In the genomic region with DNA sequence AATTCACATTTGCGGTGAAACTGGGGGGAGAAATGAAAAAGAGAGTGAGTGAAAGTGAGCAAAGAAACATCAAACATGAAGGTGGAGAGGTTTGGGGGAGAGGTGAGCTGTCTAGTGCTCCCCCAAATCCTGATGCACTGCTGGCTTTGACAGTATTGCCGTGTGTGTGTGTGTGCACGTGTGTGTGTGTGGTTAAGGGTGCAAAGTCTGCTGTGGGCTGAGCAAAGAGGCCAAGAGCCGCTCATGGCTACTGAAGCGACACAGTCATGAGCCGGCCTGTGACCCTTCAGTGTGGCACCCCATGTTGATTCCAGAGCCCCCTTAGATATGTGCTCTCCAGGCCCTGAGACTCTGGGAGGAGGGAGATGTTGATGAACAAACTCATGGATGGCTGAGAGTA, we compare ENCODE assay signal across 2 cellular contexts.
TF ChIP-seq lines count a peak whose summit lies in the region.

No MANE protein-coding gene starts in this region.

TF ChIP-seq in HEK293, 187 proteins besides CTCF, POLR2A, EP300 and RAD21 (continued from another document):
- TF ChIP-seq, protein P1, sequence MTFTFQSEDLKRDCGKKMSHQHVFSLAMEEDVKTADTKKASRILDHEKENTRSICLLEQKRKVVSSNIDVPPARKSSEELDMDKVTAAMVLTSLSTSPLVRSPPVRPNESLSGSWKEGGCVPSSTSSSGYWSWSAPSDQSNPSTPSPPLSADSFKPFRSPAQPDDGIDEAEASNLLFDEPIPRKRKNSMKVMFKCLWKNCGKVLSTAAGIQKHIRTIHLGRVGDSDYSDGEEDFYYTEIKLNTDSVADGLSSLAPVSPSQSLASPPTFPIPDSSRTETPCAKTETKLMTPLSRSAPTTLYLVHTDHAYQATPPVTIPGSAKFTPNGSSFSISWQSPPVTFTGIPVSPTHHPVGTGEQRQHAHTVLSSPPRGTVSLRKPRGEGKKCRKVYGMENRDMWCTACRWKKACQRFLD (tag by site-specific recombination; IDR thresholded peaks at IDR 0.05) = no peak
- TF ChIP-seq ZNF677 (tag by site-specific recombination; IDR thresholded peaks at IDR 0.05) = no peak

TF ChIP-seq in HepG2, 621 proteins besides CTCF, POLR2A, EP300 and RAD21 (continued from another document and continues in another):
- TF ChIP-seq, protein P2, sequence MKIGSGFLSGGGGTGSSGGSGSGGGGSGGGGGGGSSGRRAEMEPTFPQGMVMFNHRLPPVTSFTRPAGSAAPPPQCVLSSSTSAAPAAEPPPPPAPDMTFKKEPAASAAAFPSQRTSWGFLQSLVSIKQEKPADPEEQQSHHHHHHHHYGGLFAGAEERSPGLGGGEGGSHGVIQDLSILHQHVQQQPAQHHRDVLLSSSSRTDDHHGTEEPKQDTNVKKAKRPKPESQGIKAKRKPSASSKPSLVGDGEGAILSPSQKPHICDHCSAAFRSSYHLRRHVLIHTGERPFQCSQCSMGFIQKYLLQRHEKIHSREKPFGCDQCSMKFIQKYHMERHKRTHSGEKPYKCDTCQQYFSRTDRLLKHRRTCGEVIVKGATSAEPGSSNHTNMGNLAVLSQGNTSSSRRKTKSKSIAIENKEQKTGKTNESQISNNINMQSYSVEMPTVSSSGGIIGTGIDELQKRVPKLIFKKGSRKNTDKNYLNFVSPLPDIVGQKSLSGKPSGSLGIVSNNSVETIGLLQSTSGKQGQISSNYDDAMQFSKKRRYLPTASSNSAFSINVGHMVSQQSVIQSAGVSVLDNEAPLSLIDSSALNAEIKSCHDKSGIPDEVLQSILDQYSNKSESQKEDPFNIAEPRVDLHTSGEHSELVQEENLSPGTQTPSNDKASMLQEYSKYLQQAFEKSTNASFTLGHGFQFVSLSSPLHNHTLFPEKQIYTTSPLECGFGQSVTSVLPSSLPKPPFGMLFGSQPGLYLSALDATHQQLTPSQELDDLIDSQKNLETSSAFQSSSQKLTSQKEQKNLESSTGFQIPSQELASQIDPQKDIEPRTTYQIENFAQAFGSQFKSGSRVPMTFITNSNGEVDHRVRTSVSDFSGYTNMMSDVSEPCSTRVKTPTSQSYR (CRISPR knock-in tag; IDR thresholded peaks at IDR 0.05; ENCODE audit: borderline replicate concordance) = no peak
- TF ChIP-seq POGZ (CRISPR knock-in tag; IDR thresholded peaks at IDR 0.05) (no peak), HCFC1 (IDR thresholded peaks at IDR 0.05; ENCODE audit: low read depth, low read length) (no peak), POLR2G (IDR thresholded peaks at IDR 0.05; ENCODE audit: low read depth, low read length) (no peak), NFYC (CRISPR knock-in tag; IDR thresholded peaks at IDR 0.05) (no peak), FIP1L1 (IDR thresholded peaks at IDR 0.05; ENCODE audit: borderline replicate concordance, insufficient read depth, low read depth, low read length) (no peak), BCL6 (CRISPR knock-in tag; IDR thresholded peaks at IDR 0.05) (no peak), ZNF619 (CRISPR knock-in tag; IDR thresholded peaks at IDR 0.05) (no peak), AKAP8 (CRISPR knock-in tag; IDR thresholded peaks at IDR 0.05) (no peak), HOXD1 (CRISPR knock-in tag; IDR thresholded peaks at IDR 0.05) (no peak), GATAD2A (CRISPR knock-in tag; IDR thresholded peaks at IDR 0.05) (no peak), NFIB (CRISPR knock-in tag; IDR thresholded peaks at IDR 0.05; ENCODE audit: borderline replicate concordance) (no peak), PCBP1 (IDR thresholded peaks at IDR 0.05; ENCODE audit: borderline replicate concordance, low read depth, low read length) (no peak), ZNF10 (CRISPR knock-in tag; IDR thresholded peaks at IDR 0.05; ENCODE audit: borderline replicate concordance, low read depth) (no peak), HNF4A (CRISPR knock-in tag; IDR thresholded peaks at IDR 0.05) (peak; percentile 86), CREM (IDR thresholded peaks at IDR 0.05) (no peak), CREM (CRISPR knock-in tag; IDR thresholded peaks at IDR 0.05) (no peak), ZFP41 (CRISPR knock-in tag; IDR thresholded peaks at IDR 0.05; ENCODE audit: borderline replicate concordance) (no peak), SAP130 (CRISPR knock-in tag; IDR thresholded peaks at IDR 0.05; ENCODE audit: low read depth) (no peak), MBD4 (IDR thresholded peaks at IDR 0.05; ENCODE audit: borderline replicate concordance, low read length) (no peak), FOXC1 (CRISPR knock-in tag; IDR thresholded peaks at IDR 0.05; ENCODE audit: borderline replicate concordance) (no peak), SAFB2 (CRISPR knock-in tag; IDR thresholded peaks at IDR 0.05; ENCODE audit: borderline replicate concordance, low read depth) (no peak), ZNF3 (CRISPR knock-in tag; IDR thresholded peaks at IDR 0.05) (no peak), REL (CRISPR knock-in tag; conservative IDR thresholded peaks at IDR 0.05) (no peak), ZFP62 (CRISPR knock-in tag; IDR thresholded peaks at IDR 0.05) (no peak), REPIN1 (CRISPR knock-in tag; IDR thresholded peaks at IDR 0.05; ENCODE audit: borderline replicate concordance, low read depth) (no peak), ATRX (CRISPR knock-in tag; IDR thresholded peaks at IDR 0.05; ENCODE audit: borderline replicate concordance) (no peak), SMAD9 (CRISPR knock-in tag; IDR thresholded peaks at IDR 0.05) (no peak), CC2D1A (CRISPR knock-in tag; IDR thresholded peaks at IDR 0.05) (no peak)
- TF ChIP-seq, protein P3, sequence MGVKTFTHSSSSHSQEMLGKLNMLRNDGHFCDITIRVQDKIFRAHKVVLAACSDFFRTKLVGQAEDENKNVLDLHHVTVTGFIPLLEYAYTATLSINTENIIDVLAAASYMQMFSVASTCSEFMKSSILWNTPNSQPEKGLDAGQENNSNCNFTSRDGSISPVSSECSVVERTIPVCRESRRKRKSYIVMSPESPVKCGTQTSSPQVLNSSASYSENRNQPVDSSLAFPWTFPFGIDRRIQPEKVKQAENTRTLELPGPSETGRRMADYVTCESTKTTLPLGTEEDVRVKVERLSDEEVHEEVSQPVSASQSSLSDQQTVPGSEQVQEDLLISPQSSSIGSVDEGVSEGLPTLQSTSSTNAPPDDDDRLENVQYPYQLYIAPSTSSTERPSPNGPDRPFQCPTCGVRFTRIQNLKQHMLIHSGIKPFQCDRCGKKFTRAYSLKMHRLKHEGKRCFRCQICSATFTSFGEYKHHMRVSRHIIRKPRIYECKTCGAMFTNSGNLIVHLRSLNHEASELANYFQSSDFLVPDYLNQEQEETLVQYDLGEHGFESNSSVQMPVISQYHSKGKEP (CRISPR knock-in tag; IDR thresholded peaks at IDR 0.05) = no peak
- TF ChIP-seq, protein P4, sequence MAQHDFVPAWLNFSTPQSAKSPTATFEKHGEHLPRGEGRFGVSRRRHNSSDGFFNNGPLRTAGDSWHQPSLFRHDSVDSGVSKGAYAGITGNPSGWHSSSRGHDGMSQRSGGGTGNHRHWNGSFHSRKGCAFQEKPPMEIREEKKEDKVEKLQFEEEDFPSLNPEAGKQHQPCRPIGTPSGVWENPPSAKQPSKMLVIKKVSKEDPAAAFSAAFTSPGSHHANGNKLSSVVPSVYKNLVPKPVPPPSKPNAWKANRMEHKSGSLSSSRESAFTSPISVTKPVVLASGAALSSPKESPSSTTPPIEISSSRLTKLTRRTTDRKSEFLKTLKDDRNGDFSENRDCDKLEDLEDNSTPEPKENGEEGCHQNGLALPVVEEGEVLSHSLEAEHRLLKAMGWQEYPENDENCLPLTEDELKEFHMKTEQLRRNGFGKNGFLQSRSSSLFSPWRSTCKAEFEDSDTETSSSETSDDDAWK (CRISPR knock-in tag; IDR thresholded peaks at IDR 0.05) = no peak
- TF ChIP-seq, protein P5, sequence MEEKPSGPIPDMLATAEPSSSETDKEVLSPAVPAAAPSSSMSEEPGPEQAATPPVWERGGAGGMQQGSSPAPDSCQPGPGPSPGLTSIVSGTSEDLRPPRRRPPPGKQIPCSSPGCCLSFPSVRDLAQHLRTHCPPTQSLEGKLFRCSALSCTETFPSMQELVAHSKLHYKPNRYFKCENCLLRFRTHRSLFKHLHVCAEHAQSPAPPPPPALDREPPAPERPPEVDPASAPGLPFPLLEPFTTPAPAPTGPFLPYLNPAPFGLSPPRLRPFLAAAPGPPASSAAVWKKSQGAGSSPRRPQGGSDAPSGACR (CRISPR knock-in tag; IDR thresholded peaks at IDR 0.05) = no peak
- TF ChIP-seq, protein P6, sequence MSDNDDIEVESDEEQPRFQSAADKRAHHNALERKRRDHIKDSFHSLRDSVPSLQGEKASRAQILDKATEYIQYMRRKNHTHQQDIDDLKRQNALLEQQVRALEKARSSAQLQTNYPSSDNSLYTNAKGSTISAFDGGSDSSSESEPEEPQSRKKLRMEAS (IDR thresholded peaks at IDR 0.05) = peak; percentile 44; the same call in 1 of the 2 replicates
- TF ChIP-seq, protein P7, sequence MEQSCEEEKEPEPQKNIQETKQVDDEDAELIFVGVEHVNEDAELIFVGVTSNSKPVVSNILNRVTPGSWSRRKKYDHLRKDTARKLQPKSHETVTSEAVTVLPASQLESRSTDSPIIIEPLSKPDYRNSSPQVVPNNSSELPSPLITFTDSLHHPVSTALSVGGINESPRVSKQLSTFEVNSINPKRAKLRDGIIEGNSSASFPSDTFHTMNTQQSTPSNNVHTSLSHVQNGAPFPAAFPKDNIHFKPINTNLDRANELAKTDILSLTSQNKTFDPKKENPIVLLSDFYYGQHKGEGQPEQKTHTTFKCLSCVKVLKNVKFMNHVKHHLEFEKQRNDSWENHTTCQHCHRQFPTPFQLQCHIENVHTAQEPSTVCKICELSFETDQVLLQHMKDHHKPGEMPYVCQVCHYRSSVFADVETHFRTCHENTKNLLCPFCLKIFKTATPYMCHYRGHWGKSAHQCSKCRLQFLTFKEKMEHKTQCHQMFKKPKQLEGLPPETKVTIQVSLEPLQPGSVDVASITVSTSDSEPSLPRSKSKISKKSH (CRISPR knock-in tag; IDR thresholded peaks at IDR 0.05; ENCODE audit: borderline replicate concordance) = no peak
- TF ChIP-seq, protein P8, sequence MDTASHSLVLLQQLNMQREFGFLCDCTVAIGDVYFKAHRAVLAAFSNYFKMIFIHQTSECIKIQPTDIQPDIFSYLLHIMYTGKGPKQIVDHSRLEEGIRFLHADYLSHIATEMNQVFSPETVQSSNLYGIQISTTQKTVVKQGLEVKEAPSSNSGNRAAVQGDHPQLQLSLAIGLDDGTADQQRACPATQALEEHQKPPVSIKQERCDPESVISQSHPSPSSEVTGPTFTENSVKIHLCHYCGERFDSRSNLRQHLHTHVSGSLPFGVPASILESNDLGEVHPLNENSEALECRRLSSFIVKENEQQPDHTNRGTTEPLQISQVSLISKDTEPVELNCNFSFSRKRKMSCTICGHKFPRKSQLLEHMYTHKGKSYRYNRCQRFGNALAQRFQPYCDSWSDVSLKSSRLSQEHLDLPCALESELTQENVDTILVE (CRISPR knock-in tag; IDR thresholded peaks at IDR 0.05) = no peak
- TF ChIP-seq, protein P9, sequence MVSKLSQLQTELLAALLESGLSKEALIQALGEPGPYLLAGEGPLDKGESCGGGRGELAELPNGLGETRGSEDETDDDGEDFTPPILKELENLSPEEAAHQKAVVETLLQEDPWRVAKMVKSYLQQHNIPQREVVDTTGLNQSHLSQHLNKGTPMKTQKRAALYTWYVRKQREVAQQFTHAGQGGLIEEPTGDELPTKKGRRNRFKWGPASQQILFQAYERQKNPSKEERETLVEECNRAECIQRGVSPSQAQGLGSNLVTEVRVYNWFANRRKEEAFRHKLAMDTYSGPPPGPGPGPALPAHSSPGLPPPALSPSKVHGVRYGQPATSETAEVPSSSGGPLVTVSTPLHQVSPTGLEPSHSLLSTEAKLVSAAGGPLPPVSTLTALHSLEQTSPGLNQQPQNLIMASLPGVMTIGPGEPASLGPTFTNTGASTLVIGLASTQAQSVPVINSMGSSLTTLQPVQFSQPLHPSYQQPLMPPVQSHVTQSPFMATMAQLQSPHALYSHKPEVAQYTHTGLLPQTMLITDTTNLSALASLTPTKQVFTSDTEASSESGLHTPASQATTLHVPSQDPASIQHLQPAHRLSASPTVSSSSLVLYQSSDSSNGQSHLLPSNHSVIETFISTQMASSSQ (IDR thresholded peaks at IDR 0.05; ENCODE audit: low read depth) = no peak
- TF ChIP-seq, protein P9 (CRISPR knock-in tag; IDR thresholded peaks at IDR 0.05; ENCODE audit: borderline replicate concordance) = no peak
- TF ChIP-seq, protein P10, sequence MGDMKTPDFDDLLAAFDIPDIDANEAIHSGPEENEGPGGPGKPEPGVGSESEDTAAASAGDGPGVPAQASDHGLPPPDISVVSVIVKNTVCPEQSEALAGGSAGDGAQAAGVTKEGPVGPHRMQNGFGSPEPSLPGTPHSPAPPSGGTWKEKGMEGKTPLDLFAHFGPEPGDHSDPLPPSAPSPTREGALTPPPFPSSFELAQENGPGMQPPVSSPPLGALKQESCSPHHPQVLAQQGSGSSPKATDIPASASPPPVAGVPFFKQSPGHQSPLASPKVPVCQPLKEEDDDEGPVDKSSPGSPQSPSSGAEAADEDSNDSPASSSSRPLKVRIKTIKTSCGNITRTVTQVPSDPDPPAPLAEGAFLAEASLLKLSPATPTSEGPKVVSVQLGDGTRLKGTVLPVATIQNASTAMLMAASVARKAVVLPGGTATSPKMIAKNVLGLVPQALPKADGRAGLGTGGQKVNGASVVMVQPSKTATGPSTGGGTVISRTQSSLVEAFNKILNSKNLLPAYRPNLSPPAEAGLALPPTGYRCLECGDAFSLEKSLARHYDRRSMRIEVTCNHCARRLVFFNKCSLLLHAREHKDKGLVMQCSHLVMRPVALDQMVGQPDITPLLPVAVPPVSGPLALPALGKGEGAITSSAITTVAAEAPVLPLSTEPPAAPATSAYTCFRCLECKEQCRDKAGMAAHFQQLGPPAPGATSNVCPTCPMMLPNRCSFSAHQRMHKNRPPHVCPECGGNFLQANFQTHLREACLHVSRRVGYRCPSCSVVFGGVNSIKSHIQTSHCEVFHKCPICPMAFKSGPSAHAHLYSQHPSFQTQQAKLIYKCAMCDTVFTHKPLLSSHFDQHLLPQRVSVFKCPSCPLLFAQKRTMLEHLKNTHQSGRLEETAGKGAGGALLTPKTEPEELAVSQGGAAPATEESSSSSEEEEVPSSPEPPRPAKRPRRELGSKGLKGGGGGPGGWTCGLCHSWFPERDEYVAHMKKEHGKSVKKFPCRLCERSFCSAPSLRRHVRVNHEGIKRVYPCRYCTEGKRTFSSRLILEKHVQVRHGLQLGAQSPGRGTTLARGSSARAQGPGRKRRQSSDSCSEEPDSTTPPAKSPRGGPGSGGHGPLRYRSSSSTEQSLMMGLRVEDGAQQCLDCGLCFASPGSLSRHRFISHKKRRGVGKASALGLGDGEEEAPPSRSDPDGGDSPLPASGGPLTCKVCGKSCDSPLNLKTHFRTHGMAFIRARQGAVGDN (CRISPR knock-in tag; IDR thresholded peaks at IDR 0.05) = peak; percentile 27
